In genomic region chr18:33572022-33572421, GRCh38 we compare ENCODE assay signal across 30 cellular contexts. TPM values are rescaled to one million over a fixed set of nuclear protein-coding genes. Genes with fewer than 3 reads are reported as not detected.
"Had no signal": no experiment of that assay in that cellular context is flagged by ENCODE, and none has a peak within 500 bp of the region (broad histone marks: within the 10 kb centered on the region; RNA-seq: fewer than 3 reads in every experiment).

No MANE protein-coding gene starts in this region.

- H3K4me3 Mint-ChIP-seq: naive thymus-derived CD4-positive, alpha-beta T cell; natural killer cell treated with Interleukin-12 subunit alpha and Interleukin-12 subunit beta and Interleukin-15 and Interleukin-18, amount 100 ng/mL, for 72 hours; stimulated activated memory B cell treated with anti-CD40 and anti-IgM and Interleukin-4, amounts not matched to agents 10 μg/mL and 1 μg/mL and 100 μg/mL, for 72 hours had no signal

- ATAC-seq: heart left ventricle; mucosa of descending colon; naive thymus-derived CD4-positive, alpha-beta T cell; natural killer cell treated with Interleukin-12 subunit alpha and Interleukin-12 subunit beta and Interleukin-15 and Interleukin-18, amount 100 ng/mL, for 72 hours; psoas muscle; right lobe of liver; stimulated activated memory B cell treated with anti-CD40 and anti-IgM and Interleukin-4, amounts not matched to agents 10 μg/mL and 1 μg/mL and 100 μg/mL, for 72 hours had no signal

- H3K79me2 ChIP-seq: parathyroid adenoma had no signal

- H3K27me3 ChIP-seq: hepatocyte, right atrium auricular region, right lobe of liver, stomach, testis, thyroid gland, vagina had no signal

- H3K9me3 ChIP-seq: left ventricle myocardium inferior, mucosa of descending colon, neutrophil, psoas muscle, testis, thyroid gland, vagina had no signal

- H3K27ac ChIP-seq: heart left ventricle, hepatocyte, left ventricle myocardium inferior, neutrophil, parathyroid adenoma, psoas muscle, right atrium auricular region, right lobe of liver, stomach, testis, thyroid gland, transverse colon, upper lobe of left lung, vagina had no signal

- H3K36me3 Mint-ChIP-seq: natural killer cell treated with Interleukin-12 subunit alpha and Interleukin-12 subunit beta and Interleukin-15 and Interleukin-18, amount 100 ng/mL, for 72 hours; stimulated activated memory B cell treated with anti-CD40 and anti-IgM and Interleukin-4, amounts not matched to agents 10 μg/mL and 1 μg/mL and 100 μg/mL, for 72 hours had no signal

- H3K9ac ChIP-seq: parathyroid adenoma had no signal

- H3K36me3 ChIP-seq: heart left ventricle, left ventricle myocardium inferior, neutrophil, right atrium auricular region, right lobe of liver, stomach, thyroid gland, transverse colon, upper lobe of left lung, vagina had no signal

- H3K27ac Mint-ChIP-seq: naive thymus-derived CD4-positive, alpha-beta T cell; natural killer cell treated with Interleukin-12 subunit alpha and Interleukin-12 subunit beta and Interleukin-15 and Interleukin-18, amount 100 ng/mL, for 72 hours; stimulated activated memory B cell treated with anti-CD40 and anti-IgM and Interleukin-4, amounts not matched to agents 10 μg/mL and 1 μg/mL and 100 μg/mL, for 72 hours had no signal

- H3K4me3 ChIP-seq: heart left ventricle, hepatocyte, left ventricle myocardium inferior, lung, mucosa of descending colon, psoas muscle, right atrium auricular region, right lobe of liver, smooth muscle cell, stomach, testis, thyroid gland, transverse colon, upper lobe of left lung, vagina had no signal

- H2AFZ ChIP-seq: hepatocyte, parathyroid adenoma had no signal

- DNase-seq: heart left ventricle; islet precursor cell; left ventricle myocardium inferior; mesendoderm; midbrain; mucosa of descending colon; naive thymus-derived CD4-positive, alpha-beta T cell; occipital lobe; psoas muscle; right lobe of liver; stimulated activated CD4-positive, alpha-beta T cell treated with anti-CD3 and anti-CD28 coated beads, Interleukin-1b, Interleukin-23, amount 100 ng/mL, for 48 hours; stimulated activated CD4-positive, alpha-beta T cell treated with anti-CD3 and anti-CD28 coated beads, Interleukin-2, amount 100 ng/mL, for 48 hours; stimulated activated CD4-positive, alpha-beta T cell treated with anti-CD3 and anti-CD28 coated beads, Interleukin-4, amount 100 ng/mL, for 4 hours; stimulated activated CD8-positive, alpha-beta memory T cell treated with anti-CD3 and anti-CD28 coated beads, Interleukin-4, amount 100 ng/mL, for 48 hours; stimulated activated naive CD4-positive, alpha-beta T cell treated with Interleukin-2 at 50 U/mL for 16 hours; stomach; testis; thyroid gland; transverse colon; upper lobe of left lung had no signal

- H3K4me1 ChIP-seq: parathyroid adenoma, psoas muscle, right atrium auricular region, right lobe of liver, testis, transverse colon, upper lobe of left lung, vagina had no signal

- H3K4me2 ChIP-seq: hepatocyte, smooth muscle cell had no signal

- H3K4me1 Mint-ChIP-seq: naive thymus-derived CD4-positive, alpha-beta T cell; stimulated activated memory B cell treated with anti-CD40 and anti-IgM and Interleukin-4, amounts not matched to agents 10 μg/mL and 1 μg/mL and 100 μg/mL, for 72 hours had no signal

RNA-seq across cellular contexts. Expression of gene ASXL3, which starts 6.0 kb away (rescaled TPM):
- total RNA-seq: myocyte; naive thymus-derived CD4-positive, alpha-beta T cell; natural killer cell treated with Interleukin-12 subunit alpha and Interleukin-12 subunit beta and Interleukin-15 and Interleukin-18, amount 100 ng/mL, for 72 hours had no signal
- polyA plus RNA-seq: naive thymus-derived CD4-positive, alpha-beta T cell had no signal
